8 cellular contexts compared by ENCODE assay signal in the genomic region with DNA sequence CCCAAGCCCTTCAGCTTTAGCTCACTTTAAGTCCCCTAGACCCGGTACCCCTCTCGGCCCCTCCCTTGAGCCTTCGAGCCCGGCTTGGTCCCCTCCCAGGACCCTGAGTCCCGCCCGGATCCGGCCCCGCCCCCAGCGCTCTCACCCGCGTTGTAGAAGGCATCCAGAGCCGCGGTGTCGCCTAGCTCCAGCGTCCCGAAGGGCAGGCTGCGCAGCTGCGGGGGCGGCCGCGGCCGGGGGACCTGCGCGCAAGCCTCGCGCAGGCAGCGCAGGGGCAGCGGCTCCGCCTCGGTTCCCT. TPM values are rescaled to one million over a fixed set of nuclear protein-coding genes. Genes with fewer than 3 reads are reported as not detected.
DNase-seq lines count a peak whose midpoint lies in the region; ATAC-seq, FAIRE-seq and TF ChIP-seq lines count a peak whose summit lies in the region.

No MANE protein-coding gene starts in this region.

- H3K4me3 Mint-ChIP-seq in CD8-positive, alpha-beta T cell: peak overlapping the region; percentile 86

- no peaks in the 10 kb centered on the region for H3K9me3 Mint-ChIP-seq in CD8-positive, alpha-beta T cell

- CTCF ChIA-PET in CD8-positive, alpha-beta T cell (lab: Charles Lee): interaction anchor here (0.8 to 3.7 kb wide), 18 partner anchors 9 to 320 kb away, joined by 3 to 26 read pairs (median 6); partner anchors contain the start of gene CD164L2

- peaks cover 17% of the 10 kb centered on the region for H3K4me1 ChIP-seq in CD8-positive, alpha-beta T cell (ENCODE audit: insufficient read depth, low read length)
- H3K4me1 ChIP-seq in small intestine (ENCODE audit: control insufficient read depth in 2 of 2, insufficient read depth in 1 of 2, low read depth in 1 of 2, low read length in 1 of 2): peaks cover 0 to 4% of the 10 kb centered on the region in 2 donors

- H3K27ac ChIP-seq in CD8-positive, alpha-beta T cell (ENCODE audit: low read depth, low read length): no peak overlapping the region
- H3K27ac ChIP-seq in small intestine (ENCODE audit: low read depth in 1 of 2, low read length in 1 of 2): peak overlapping the region in 1 of 2 donors; percentile 89

- POLR2A ChIA-PET in CD8-positive, alpha-beta T cell (lab: Charles Lee): interaction anchor here (0.6 to 2.1 kb wide), 7 partner anchors 9 to 360 kb away, joined by 3 to 17 read pairs (median 3); partner anchors contain the start of genes CD164L2, FAM76A and SYTL1

- FAIRE-seq in small intestine (lab: Jason Lieb, UNC): no peak

- H3K36me3 Mint-ChIP-seq in CD8-positive, alpha-beta T cell: no peaks in the 10 kb centered on the region

- H3K4me1 Mint-ChIP-seq in CD8-positive, alpha-beta T cell (ENCODE audit: low read depth): peaks cover 33% of the 10 kb centered on the region

- intact Hi-C loops in CD8-positive, alpha-beta T cell (cut with DNase I, micrococcal nuclease): loop anchor here in 1 of 2 experiments (1.0 kb wide), 1 partner anchor 17 kb away; the partner anchor contains the start of gene CD164L2

- H3K36me3 ChIP-seq in CD8-positive, alpha-beta T cell (ENCODE audit: insufficient read depth, low read length): no peaks in the 10 kb centered on the region
- H3K36me3 ChIP-seq in small intestine (ENCODE audit: control insufficient read depth in 2 of 2, insufficient read depth in 2 of 2, low read length in 2 of 2): no peaks in the 10 kb centered on the region

- WGBS in small intestine, 3 donors: 0 to 1% (median 0%) methylated on average over 21 to 30 of the region's 30 CpGs

- TF ChIP-seq CTCF in CD8-positive, alpha-beta T cell (IDR thresholded peaks at IDR 0.05): no peak

- peak overlapping the region; percentile 73 for H3K4me3 ChIP-seq in CD8-positive, alpha-beta T cell (ENCODE audit: low read depth, low read length)
- peak overlapping the region; percentile 55 to 67 for H3K4me3 ChIP-seq in small intestine (ENCODE audit: low read depth in 1 of 2, low read length in 2 of 2)

- no peaks in the 10 kb centered on the region for H3K9me3 ChIP-seq in CD8-positive, alpha-beta T cell (ENCODE audit: low read length)
- no peaks in the 10 kb centered on the region for H3K9me3 ChIP-seq in small intestine (ENCODE audit: control insufficient read depth, low read depth)

- DNase-seq in CD8-positive, alpha-beta T cell: peak in 6 of 7 experiments; percentile 50 to 77 (median 70)
- DNase-seq in GOT3 (lab: John Stamatoyannopoulos, UW): peak; percentile 68
- peak; percentile 40 for DNase-seq in NCI-H2107 treated with DMSO at 0.1 percent for 48 hours (lab: John Stamatoyannopoulos, UW; ENCODE audit: unreplicated experiment)
- DNase-seq in activated CD4-positive, CD25-positive, alpha-beta regulatory T cell treated with anti-CD3 and anti-CD28 coated beads, Interleukin-2, amount 50 U/mL, for 16 hours (ENCODE audit: low read depth, low spot score): peak; percentile 42
- peak; percentile 50 for DNase-seq in central memory CD4-positive, alpha-beta T cell
- peak; percentile 94 for DNase-seq in islet precursor cell
- DNase-seq in small intestine: peak; percentile 53

- H3K27me3 Mint-ChIP-seq in CD8-positive, alpha-beta T cell (ENCODE audit: low read depth): no peaks in the 10 kb centered on the region

- ATAC-seq in CD8-positive, alpha-beta T cell: peak; percentile 63
- ATAC-seq in HG03460 (IDR thresholded peaks at IDR 0.05; ENCODE audit: unreplicated experiment): no peak

- no peak overlapping the region for H3K27ac Mint-ChIP-seq in CD8-positive, alpha-beta T cell

- H3K27me3 ChIP-seq in CD8-positive, alpha-beta T cell (ENCODE audit: insufficient read depth, low read length): no peaks in the 10 kb centered on the region
- H3K27me3 ChIP-seq in small intestine (ENCODE audit: control insufficient read depth in 2 of 2, insufficient read depth in 2 of 2, low read length in 2 of 2): no peaks in the 10 kb centered on the region

RNA-seq across cellular contexts. Expression of gene MAP3K6, which starts 0.7 kb away (rescaled TPM):
- 10 to 100 TPM; 17.5 to 19.9 TPM for total RNA-seq in CD8-positive, alpha-beta T cell
- 10 to 100 TPM in 1 of 3 donors, 1 to 10 TPM in 2; 1.6 to 19.4 (median 5.1) TPM for polyA plus RNA-seq in small intestine

RNA-seq across cellular contexts. Expression of gene FCN3, which starts 8.6 kb away (rescaled TPM):
- total RNA-seq in CD8-positive, alpha-beta T cell: not detected
- 1 to 10 TPM in 2 of 3 donors, under 1 TPM in 1; 0.89 to 3.6 (median 1.6) TPM for polyA plus RNA-seq in small intestine

RNA-seq across cellular contexts. Expression of gene CD164L2, which starts 17.1 kb away (rescaled TPM):
- total RNA-seq in CD8-positive, alpha-beta T cell: not detected
- polyA plus RNA-seq in small intestine: under 1 TPM in 1 of 3 donors, not detected in 2; 0.04 TPM

RNA-seq across cellular contexts. Expression of gene SYTL1, which starts 24.2 kb away (rescaled TPM):
- total RNA-seq in CD8-positive, alpha-beta T cell: 100 to 1,000 TPM; 103 to 113 TPM
- 1 to 10 TPM; 2.5 to 9.5 (median 5.2) TPM for polyA plus RNA-seq in small intestine

RNA-seq across cellular contexts. Expression of gene GPR3, which starts 26.4 kb away (rescaled TPM):
- 1 to 10 TPM in 1 of 2 experiments, not detected in 1; 1.1 TPM for total RNA-seq in CD8-positive, alpha-beta T cell
- under 1 TPM in 1 of 3 donors, not detected in 2; 0.36 TPM for polyA plus RNA-seq in small intestine

Comparison
In these comparisons a context has a peak if more than half of its experiments do, and no peak if none do; other contexts are left out.
1. DNase-seq: peak in every context shown above with its lines; median percentile 94 in islet precursor cell; 70 in CD8-positive, alpha-beta T cell; 68 in GOT3; 53 in small intestine; 50 in central memory CD4-positive, alpha-beta T cell; 42 in activated CD4-positive, CD25-positive, alpha-beta regulatory T cell treated with anti-CD3 and anti-CD28 coated beads, Interleukin-2, amount 50 U/mL, for 16 hours; 40 in NCI-H2107 treated with DMSO at 0.1 percent for 48 hours.